In genomic region chr13:73200432-73200831, GRCh38 we compare ENCODE assay signal across 2 cellular contexts.
TF ChIP-seq lines count a peak whose summit lies in the region.

No MANE protein-coding gene starts in this region.

TF ChIP-seq in HCT116, 20 proteins besides CTCF, POLR2A, EP300 and RAD21:
- TF ChIP-seq, protein P1, sequence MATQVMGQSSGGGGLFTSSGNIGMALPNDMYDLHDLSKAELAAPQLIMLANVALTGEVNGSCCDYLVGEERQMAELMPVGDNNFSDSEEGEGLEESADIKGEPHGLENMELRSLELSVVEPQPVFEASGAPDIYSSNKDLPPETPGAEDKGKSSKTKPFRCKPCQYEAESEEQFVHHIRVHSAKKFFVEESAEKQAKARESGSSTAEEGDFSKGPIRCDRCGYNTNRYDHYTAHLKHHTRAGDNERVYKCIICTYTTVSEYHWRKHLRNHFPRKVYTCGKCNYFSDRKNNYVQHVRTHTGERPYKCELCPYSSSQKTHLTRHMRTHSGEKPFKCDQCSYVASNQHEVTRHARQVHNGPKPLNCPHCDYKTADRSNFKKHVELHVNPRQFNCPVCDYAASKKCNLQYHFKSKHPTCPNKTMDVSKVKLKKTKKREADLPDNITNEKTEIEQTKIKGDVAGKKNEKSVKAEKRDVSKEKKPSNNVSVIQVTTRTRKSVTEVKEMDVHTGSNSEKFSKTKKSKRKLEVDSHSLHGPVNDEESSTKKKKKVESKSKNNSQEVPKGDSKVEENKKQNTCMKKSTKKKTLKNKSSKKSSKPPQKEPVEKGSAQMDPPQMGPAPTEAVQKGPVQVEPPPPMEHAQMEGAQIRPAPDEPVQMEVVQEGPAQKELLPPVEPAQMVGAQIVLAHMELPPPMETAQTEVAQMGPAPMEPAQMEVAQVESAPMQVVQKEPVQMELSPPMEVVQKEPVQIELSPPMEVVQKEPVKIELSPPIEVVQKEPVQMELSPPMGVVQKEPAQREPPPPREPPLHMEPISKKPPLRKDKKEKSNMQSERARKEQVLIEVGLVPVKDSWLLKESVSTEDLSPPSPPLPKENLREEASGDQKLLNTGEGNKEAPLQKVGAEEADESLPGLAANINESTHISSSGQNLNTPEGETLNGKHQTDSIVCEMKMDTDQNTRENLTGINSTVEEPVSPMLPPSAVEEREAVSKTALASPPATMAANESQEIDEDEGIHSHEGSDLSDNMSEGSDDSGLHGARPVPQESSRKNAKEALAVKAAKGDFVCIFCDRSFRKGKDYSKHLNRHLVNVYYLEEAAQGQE (IDR thresholded peaks at IDR 0.05; ENCODE audit: low read depth) = no peak
- no peak for TF ChIP-seq ZNF274 (IDR thresholded peaks at IDR 0.05; ENCODE audit: low read depth, low read length)
- TF ChIP-seq ZBTB33 (IDR thresholded peaks at IDR 0.05; ENCODE audit: extremely low read depth, insufficient replicate concordance, low read length) = no peak
- TF ChIP-seq YY1 (IDR thresholded peaks at IDR 0.05; ENCODE audit: extremely low read depth, insufficient replicate concordance, low read depth, low read length) = no peak
- no peak for TF ChIP-seq EZH2phosphoT487 (IDR thresholded peaks at IDR 0.05; ENCODE audit: borderline replicate concordance)
- no peak for TF ChIP-seq CEBPB (IDR thresholded peaks at IDR 0.05; ENCODE audit: low read depth)
- no peak for TF ChIP-seq CBX3 (IDR thresholded peaks at IDR 0.05; ENCODE audit: low read depth)
- TF ChIP-seq ZFX (IDR thresholded peaks at IDR 0.05) = no peak
- TF ChIP-seq FOSL1 (IDR thresholded peaks at IDR 0.05; ENCODE audit: low read depth) = no peak
- TF ChIP-seq SP1 (IDR thresholded peaks at IDR 0.05; ENCODE audit: low read depth) = no peak
TF ChIP-seq in HCT116: peak in this region for 0.

TF ChIP-seq in SK-N-SH, 30 proteins besides CTCF, POLR2A, EP300 and RAD21:
- no peak for TF ChIP-seq NFIC (IDR thresholded peaks at IDR 0.05; ENCODE audit: borderline replicate concordance)
- TF ChIP-seq GATA2 (CRISPR knock-in tag; IDR thresholded peaks at IDR 0.05) = no peak
- no peak for TF ChIP-seq MEF2A (IDR thresholded peaks at IDR 0.05; ENCODE audit: borderline replicate concordance, low read depth)
- TF ChIP-seq GABPA (IDR thresholded peaks at IDR 0.05; ENCODE audit: low read depth) = no peak
- no peak for TF ChIP-seq JUND (IDR thresholded peaks at IDR 0.05)
- no peak for TF ChIP-seq SMC3 (IDR thresholded peaks at IDR 0.05; ENCODE audit: low read depth, low read length)
- TF ChIP-seq, protein P2, sequence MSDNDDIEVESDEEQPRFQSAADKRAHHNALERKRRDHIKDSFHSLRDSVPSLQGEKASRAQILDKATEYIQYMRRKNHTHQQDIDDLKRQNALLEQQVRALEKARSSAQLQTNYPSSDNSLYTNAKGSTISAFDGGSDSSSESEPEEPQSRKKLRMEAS (IDR thresholded peaks at IDR 0.05; ENCODE audit: low read depth) = no peak
- TF ChIP-seq USF1 (IDR thresholded peaks at IDR 0.05; ENCODE audit: borderline replicate concordance, low read depth) = no peak
- no peak for TF ChIP-seq ZBTB33 (IDR thresholded peaks at IDR 0.05; ENCODE audit: borderline replicate concordance, low read depth)
- no peak for TF ChIP-seq TEAD4 (IDR thresholded peaks at IDR 0.05; ENCODE audit: borderline replicate concordance, insufficient read depth)
- no peak for TF ChIP-seq SIN3A (IDR thresholded peaks at IDR 0.05; ENCODE audit: borderline replicate concordance, low read depth, low read length)
- TF ChIP-seq RXRA (IDR thresholded peaks at IDR 0.05; ENCODE audit: borderline replicate concordance, low read depth) = no peak
- no peak for TF ChIP-seq USF2 (IDR thresholded peaks at IDR 0.05; ENCODE audit: borderline replicate concordance, low read depth, low read length)
- no peak for TF ChIP-seq FOXM1 (IDR thresholded peaks at IDR 0.05; ENCODE audit: low read depth)
- no peak for TF ChIP-seq FOXJ3 (CRISPR knock-in tag; IDR thresholded peaks at IDR 0.05)
- no peak for TF ChIP-seq IRF3 (IDR thresholded peaks at IDR 0.05; ENCODE audit: low read depth, low read length)
- no peak for TF ChIP-seq NRF1 (IDR thresholded peaks at IDR 0.05; ENCODE audit: low read depth, low read length)
